Comparison of ENCODE assay signal across 9 cellular contexts in the genomic region with DNA sequence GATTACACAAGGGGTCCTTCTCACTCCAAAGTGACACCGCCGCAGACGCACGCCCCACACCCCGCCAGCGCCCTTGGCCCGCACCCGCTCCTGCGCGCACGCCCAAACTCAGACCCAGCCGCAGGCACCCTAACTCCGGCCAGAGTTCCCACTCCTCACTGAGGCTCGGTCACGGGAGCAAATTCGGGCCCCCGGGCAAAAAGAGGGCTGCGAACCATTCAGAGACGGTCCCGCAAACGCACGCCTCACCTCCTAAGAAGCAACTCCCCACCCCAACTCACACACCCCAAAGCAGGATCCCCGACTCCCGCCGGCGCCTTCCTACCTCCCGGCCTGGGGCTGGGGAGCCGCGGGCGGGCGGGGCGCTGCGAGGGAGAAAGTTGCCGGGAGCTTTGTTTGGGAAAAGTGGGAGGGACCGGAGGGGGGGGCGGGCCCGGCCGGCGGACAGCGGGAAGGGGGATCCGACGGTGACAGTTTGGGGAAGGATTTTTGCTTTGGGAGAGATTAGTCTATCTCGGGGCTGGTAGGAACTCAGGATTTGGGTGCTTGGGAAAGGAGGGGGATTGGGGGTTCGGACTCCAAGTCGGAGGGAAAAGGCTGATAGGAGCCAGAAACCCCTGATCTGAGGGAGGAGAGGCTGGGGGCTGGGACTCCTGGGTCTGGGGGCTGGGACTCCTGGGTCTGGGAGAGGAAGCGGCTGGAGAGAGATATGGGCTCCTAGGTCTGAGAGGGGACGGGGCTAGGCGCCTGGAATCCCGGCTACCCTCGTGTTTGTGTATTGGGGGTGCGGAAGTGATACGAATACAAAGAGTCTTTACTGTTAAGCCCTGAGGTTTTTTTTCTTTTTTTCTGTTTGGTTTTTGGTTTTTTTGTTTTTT. TPM values are rescaled to one million over a fixed set of nuclear protein-coding genes. Genes with fewer than 3 reads are reported as not detected.
DNase-seq lines count a peak whose midpoint lies in the region; ATAC-seq, FAIRE-seq and TF ChIP-seq lines count a peak whose summit lies in the region.
"Had no signal": no experiment of that assay in that cellular context is flagged by ENCODE, and none has a peak within 500 bp of the region (broad histone marks: within the 10 kb centered on the region; RNA-seq: fewer than 3 reads in every experiment).

TEAD2 (minus strand) TSS at position 369 of the 878 bp plus-strand sequence. CDS start 2,341 bp downstream, outside the sequence.

- TF ChIP-seq CTCF in endothelial cell (IDR thresholded peaks at IDR 0.05; ENCODE audit: unreplicated experiment), result no peak

- peak within 1 kb of the TSS; percentile 63 for H3K27ac ChIP-seq in SJSA1
- H3K27ac ChIP-seq in mesodermal cell (ENCODE audit: low read depth, low read length, severe bottlenecking), result peak within 1 kb of the TSS; percentile 97
- H3K27ac ChIP-seq in urinary bladder (ENCODE audit: low read depth), result peak within 1 kb of the TSS; percentile 62
- H3K27ac ChIP-seq: VCaP had no signal

- no peaks in the 10 kb centered on the region for H3K9me3 ChIP-seq in SJSA1 (replicated peaks)
- no peaks in the 10 kb centered on the region for H3K9me3 ChIP-seq in mesodermal cell (ENCODE audit: control insufficient read depth, low read length)

- FAIRE-seq in H54 (lab: Jason Lieb, UNC), result no peak

- no peak for ATAC-seq in GM18858 (IDR thresholded peaks at IDR 0.05; ENCODE audit: unreplicated experiment)
- ATAC-seq in stimulated activated effector memory CD8-positive, alpha-beta T cell treated with anti-CD3 and anti-CD28 coated beads, Interleukin-12 subunit alpha, Interleukin-12 subunit beta, amount 100 ng/mL, for 72 hours, result no peak

- peak within 1 kb of the TSS; percentile 65 for H3K4me3 ChIP-seq in SJSA1
- peak within 1 kb of the TSS; percentile 91 for H3K4me3 ChIP-seq in mesodermal cell (ENCODE audit: extremely low read depth, insufficient read depth, low read length, poor library complexity, severe bottlenecking)
- peak within 1 kb of the TSS; percentile 63 for H3K4me3 ChIP-seq in urinary bladder (ENCODE audit: low read depth, low read length)

- H3K27me3 ChIP-seq in SJSA1 (replicated peaks), result no peaks in the 10 kb centered on the region

- peak; percentile 21; the same call in 1 of the 2 replicates for TF ChIP-seq POLR2A in H54 (IDR thresholded peaks at IDR 0.05; ENCODE audit: low read depth, low read length)

- WGBS in mesodermal cell (ENCODE audit: insufficient coverage in 2 of 2), 2 experiments, result 0 to 1% methylated on average over 22 to 41 of the region's 52 CpGs
- under 1% methylated on average over 52 of the region's 52 CpGs for WGBS in urinary bladder

- H3K4me1 Mint-ChIP-seq in endothelial cell (ENCODE audit: unreplicated experiment), result peaks cover 20% of the 10 kb centered on the region
- H3K4me1 Mint-ChIP-seq in stimulated activated effector memory CD8-positive, alpha-beta T cell treated with anti-CD3 and anti-CD28 coated beads, Interleukin-12 subunit alpha, Interleukin-12 subunit beta, amount 100 ng/mL, for 72 hours, result no peaks in the 10 kb centered on the region

- H3K36me3 ChIP-seq in SJSA1 (peaks cover 22% of the 10 kb centered on the region), mesodermal cell (ENCODE audit: control insufficient read depth, insufficient read depth, low read length) (peaks cover 33% of the 10 kb centered on the region), urinary bladder (ENCODE audit: insufficient read depth) (no peaks in the 10 kb centered on the region)

- H3K4me1 ChIP-seq in SJSA1 (replicated peaks), result peaks cover 15% of the 10 kb centered on the region
- H3K4me1 ChIP-seq in mesodermal cell (ENCODE audit: control insufficient read depth, insufficient read depth, low read length, poor library complexity, severe bottlenecking), result peaks cover 12% of the 10 kb centered on the region
- H3K4me1 ChIP-seq in urinary bladder (ENCODE audit: insufficient read depth), result no peaks in the 10 kb centered on the region

- H3K27ac Mint-ChIP-seq in endothelial cell (ENCODE audit: unreplicated experiment), result peak within 1 kb of the TSS; percentile 98
- no peak within 1 kb of the TSS for H3K27ac Mint-ChIP-seq in stimulated activated effector memory CD8-positive, alpha-beta T cell treated with anti-CD3 and anti-CD28 coated beads, Interleukin-12 subunit alpha, Interleukin-12 subunit beta, amount 100 ng/mL, for 72 hours

- DNase-seq in H54 (ENCODE audit: insufficient read length, low spot score) (peak; percentile 75), SJSA1 (ENCODE audit: low read depth in 1 of 2, low spot score in 2 of 2) (peak; percentile 63 to 76), endothelial cell (ENCODE audit: low spot score) (peak; percentile 84), activated gamma-delta T cell treated with Interleukin-2 at 50 U/mL for 16 hours (no peak)
- no peak for DNase-seq in stimulated activated effector memory CD8-positive, alpha-beta T cell treated with anti-CD3 and anti-CD28 coated beads, Interleukin-12 subunit alpha, Interleukin-12 subunit beta, amount 100 ng/mL, for 72 hours (ENCODE audit: low spot score in 2 of 2)

- H3K36me3 Mint-ChIP-seq in endothelial cell (ENCODE audit: low read depth, unreplicated experiment), result peaks cover 14% of the 10 kb centered on the region
- no peaks in the 10 kb centered on the region for H3K36me3 Mint-ChIP-seq in stimulated activated effector memory CD8-positive, alpha-beta T cell treated with anti-CD3 and anti-CD28 coated beads, Interleukin-12 subunit alpha, Interleukin-12 subunit beta, amount 100 ng/mL, for 72 hours

- H3K27me3 Mint-ChIP-seq in endothelial cell (ENCODE audit: unreplicated experiment), result peaks cover 18% of the 10 kb centered on the region

- no peak within 1 kb of the TSS for H3K4me3 Mint-ChIP-seq in endothelial cell (ENCODE audit: unreplicated experiment)
- H3K4me3 Mint-ChIP-seq in stimulated activated effector memory CD8-positive, alpha-beta T cell treated with anti-CD3 and anti-CD28 coated beads, Interleukin-12 subunit alpha, Interleukin-12 subunit beta, amount 100 ng/mL, for 72 hours, result no peak within 1 kb of the TSS

- H3K9me3 Mint-ChIP-seq in endothelial cell (ENCODE audit: unreplicated experiment), result no peaks in the 10 kb centered on the region
- H3K9me3 Mint-ChIP-seq in stimulated activated effector memory CD8-positive, alpha-beta T cell treated with anti-CD3 and anti-CD28 coated beads, Interleukin-12 subunit alpha, Interleukin-12 subunit beta, amount 100 ng/mL, for 72 hours, result no peaks in the 10 kb centered on the region

RNA-seq across cellular contexts. Expression of gene TEAD2, which starts in this region (rescaled TPM):
- total RNA-seq in SJSA1 (2014; rRNA removed; shearing (Covaris generic)), result 27.7 and 33.7 TPM in 2 replicates
- total RNA-seq in endothelial cell (ENCODE audit: unreplicated experiment) (167 TPM), urinary bladder (21.1 TPM)
- polyA plus RNA-seq in mesodermal cell (2013, experiment 1 of 2), result 107 TPM
- polyA plus RNA-seq in mesodermal cell (2013, experiment 2 of 2), result 98.6 TPM
- 54.8 TPM for polyA plus RNA-seq in urinary bladder

Comparison
In these comparisons a context has a peak if more than half of its experiments do, and no peak if none do; other contexts are left out.
1. DNase-seq: peak in H54 (single experiment), SJSA1 (2 of 2) and endothelial cell (single experiment); none in stimulated activated effector memory CD8-positive, alpha-beta T cell treated with anti-CD3 and anti-CD28 coated beads, Interleukin-12 subunit alpha, Interleukin-12 subunit beta, amount 100 ng/mL, for 72 hours (0 of 2) and activated gamma-delta T cell treated with Interleukin-2 at 50 U/mL for 16 hours (single experiment).
2. Peak in every context shown above with its lines, with median percentiles within 50 percentile points of each other: H3K27ac ChIP-seq and H3K4me3 ChIP-seq.